ENCODE assay signal across 29 cellular contexts in genomic region chr11:77125191-77125590, GRCh38. TPM values are rescaled to one million over a fixed set of nuclear protein-coding genes. Genes with fewer than 3 reads are reported as not detected.
"Had no signal": no experiment of that assay in that cellular context is flagged by ENCODE, and none has a peak within 500 bp of the region (broad histone marks: within the 10 kb centered on the region; RNA-seq: fewer than 3 reads in every experiment).

No MANE protein-coding gene starts in this region.

- ATAC-seq: left lobe of liver; naive thymus-derived CD4-positive, alpha-beta T cell; stimulated activated memory B cell treated with anti-CD40 and anti-IgM and Interleukin-4, amounts not matched to agents 10 μg/mL and 1 μg/mL and 100 μg/mL, for 72 hours; stimulated activated naive CD8-positive, alpha-beta T cell treated with anti-CD3 and anti-CD28 coated beads, Interleukin-15, Interleukin-2, amounts not matched to agents 100 U/mL and 50 U/mL, for 24 hours had no signal

- H3K9me3 ChIP-seq: esophagus squamous epithelium, sigmoid colon, testis, tibial artery had no signal

- H3K36me3 Mint-ChIP-seq: stimulated activated memory B cell treated with anti-CD40 and anti-IgM and Interleukin-4, amounts not matched to agents 10 μg/mL and 1 μg/mL and 100 μg/mL, for 72 hours; type B pancreatic cell had no signal

- H3K27me3 ChIP-seq: neural progenitor cell, testis, tibial artery had no signal

- H3K4me3 Mint-ChIP-seq: naive thymus-derived CD4-positive, alpha-beta T cell; nephron; neural progenitor cell; stimulated activated memory B cell treated with anti-CD40 and anti-IgM and Interleukin-4, amounts not matched to agents 10 μg/mL and 1 μg/mL and 100 μg/mL, for 72 hours; type B pancreatic cell had no signal

- H3K27ac ChIP-seq: coronary artery, esophagus squamous epithelium, neural progenitor cell, parathyroid adenoma, sigmoid colon, testis, tibial artery had no signal

- H2AFZ ChIP-seq: neural progenitor cell, parathyroid adenoma had no signal

- H3K4me1 ChIP-seq: parathyroid adenoma had no signal

- H3K9me3 Mint-ChIP-seq: naive thymus-derived CD4-positive, alpha-beta T cell; nephron; neural progenitor cell; stimulated activated memory B cell treated with anti-CD40 and anti-IgM and Interleukin-4, amounts not matched to agents 10 μg/mL and 1 μg/mL and 100 μg/mL, for 72 hours; type B pancreatic cell had no signal

- H3K9ac ChIP-seq: neural progenitor cell, parathyroid adenoma had no signal

- H3K27ac Mint-ChIP-seq: naive thymus-derived CD4-positive, alpha-beta T cell; nephron; neural progenitor cell; progenitor cell of endocrine pancreas; stimulated activated memory B cell treated with anti-CD40 and anti-IgM and Interleukin-4, amounts not matched to agents 10 μg/mL and 1 μg/mL and 100 μg/mL, for 72 hours; type B pancreatic cell had no signal

- DNase-seq: dermis blood vessel endothelial cell; effector memory CD4-positive, alpha-beta T cell; erythroblast; esophagus squamous epithelium; foreskin melanocyte; glutamatergic neuron; mesenchymal stem cell; midbrain; naive thymus-derived CD4-positive, alpha-beta T cell; sigmoid colon; stimulated activated CD4-positive, alpha-beta T cell treated with anti-CD3 and anti-CD28 coated beads, Interleukin-2, amount 100 ng/mL, for 24 hours; stimulated activated CD4-positive, alpha-beta T cell treated with anti-CD3 and anti-CD28 coated beads, Interleukin-4, amount 100 ng/mL, for 24 hours; stimulated activated naive CD8-positive, alpha-beta T cell treated with anti-CD3 and anti-CD28 coated beads, Interleukin-15, Interleukin-2, amounts not matched to agents 100 U/mL and 50 U/mL, for 24 hours; substantia nigra; testis; tibial artery had no signal

- H3K4me2 ChIP-seq: neural progenitor cell had no signal

- H3K27me3 Mint-ChIP-seq: progenitor cell of endocrine pancreas, type B pancreatic cell had no signal

- H3K36me3 ChIP-seq: neural progenitor cell had no signal

- H3K79me2 ChIP-seq: parathyroid adenoma had no signal

- H3K4me3 ChIP-seq: coronary artery, esophagus squamous epithelium, neural progenitor cell, sigmoid colon, testis, tibial artery had no signal

RNA-seq across cellular contexts. Expression of gene MYO7A, which starts 2.9 kb away (rescaled TPM):
- polyA plus RNA-seq: naive thymus-derived CD4-positive, alpha-beta T cell had no signal

RNA-seq across cellular contexts. Expression of gene OMP, which starts 22.6 kb away (rescaled TPM):
- total RNA-seq: dermis blood vessel endothelial cell, lower leg skin, lung microvascular endothelial cell, osteoblast, progenitor cell of endocrine pancreas, urinary bladder had no signal
- polyA plus RNA-seq: keratinocyte; naive thymus-derived CD4-positive, alpha-beta T cell; urinary bladder had no signal
